ENCODE assay signal across 33 cellular contexts in genomic region chr7:80468931-80469714, GRCh38. TPM values are rescaled to one million over a fixed set of nuclear protein-coding genes. Genes with fewer than 3 reads are reported as not detected.
"Had no signal": no experiment of that assay in that cellular context is flagged by ENCODE, and none has a peak within 500 bp of the region (broad histone marks: within the 10 kb centered on the region; RNA-seq: fewer than 3 reads in every experiment).

No MANE protein-coding gene starts in this region.

- H3K27me3 Mint-ChIP-seq: activated B cell treated with CpG ODN at 0.5 μM for 24 hours; activated CD8-positive, alpha-beta memory T cell treated with anti-CD3 and anti-CD28 coated beads, Interleukin-2, amount 10 ng/mL, durations not matched to agents 7 days and 5 days; activated naive CD4-positive, alpha-beta T cell treated with anti-CD3 and anti-CD28 coated beads, Interleukin-2, amount 50 U/mL, for 24 hours; activated naive CD8-positive, alpha-beta T cell treated with anti-CD3 and anti-CD28 coated beads, Interleukin-2, amount 50 U/mL, for 24 hours; central memory CD8-positive, alpha-beta T cell; naive B cell; progenitor cell of endocrine pancreas; stimulated activated naive CD8-positive, alpha-beta T cell treated with anti-CD3 and anti-CD28 coated beads, Interleukin-15, Interleukin-2, amounts not matched to agents 100 ng/mL and 50 ng/mL, for 24 hours had no signal

- ATAC-seq: activated CD8-positive, alpha-beta memory T cell treated with anti-CD3 and anti-CD28 coated beads, Interleukin-2, amount 10 ng/mL, durations not matched to agents 7 days and 5 days; activated CD8-positive, alpha-beta T cell treated with anti-CD3 and anti-CD28 coated beads, Interleukin-2, amount 10 ng/mL, durations not matched to agents 7 days and 5 days; activated naive CD8-positive, alpha-beta T cell treated with anti-CD3 and anti-CD28 coated beads, Interleukin-2, amount 50 U/mL, for 24 hours; foreskin keratinocyte; heart left ventricle; right lobe of liver; stimulated activated effector memory CD8-positive, alpha-beta T cell treated with anti-CD3 and anti-CD28 coated beads, Interleukin-12 subunit alpha, Interleukin-12 subunit beta, amount 100 ng/mL, for 72 hours had no signal

- FAIRE-seq: bronchial epithelial cell, endometrium had no signal

- H3K27ac Mint-ChIP-seq: activated B cell treated with CpG ODN at 0.5 μM for 24 hours; activated CD8-positive, alpha-beta memory T cell treated with anti-CD3 and anti-CD28 coated beads, Interleukin-2, amount 10 ng/mL, durations not matched to agents 7 days and 5 days; activated CD8-positive, alpha-beta T cell treated with anti-CD3 and anti-CD28 coated beads, Interleukin-2, amount 10 ng/mL, durations not matched to agents 7 days and 5 days; activated naive CD4-positive, alpha-beta T cell treated with anti-CD3 and anti-CD28 coated beads, Interleukin-2, amount 50 U/mL, for 24 hours; activated naive CD8-positive, alpha-beta T cell treated with anti-CD3 and anti-CD28 coated beads, Interleukin-2, amount 50 U/mL, for 24 hours; activated T-helper 2 cell treated with anti-CD3 and anti-CD28 coated beads, Interferon-gamma antibody, Interleukin-2, Interleukin-4, amounts not matched to agents 10 μg/mL and 5 μg/mL and 100 μg/mL, durations not matched to agents 14 hours and 24 hours and 36 hours; immature natural killer cell; mesothelial cell of epicardium; naive B cell; progenitor cell of endocrine pancreas; stimulated activated effector memory CD8-positive, alpha-beta T cell treated with anti-CD3 and anti-CD28 coated beads, Interleukin-12 subunit alpha, Interleukin-12 subunit beta, amount 100 ng/mL, for 72 hours; stimulated activated naive CD8-positive, alpha-beta T cell treated with anti-CD3 and anti-CD28 coated beads, Interleukin-15, Interleukin-2, amounts not matched to agents 100 ng/mL and 50 ng/mL, for 24 hours had no signal

- H3K9me3 Mint-ChIP-seq: activated B cell treated with CpG ODN at 0.5 μM for 24 hours; activated naive CD4-positive, alpha-beta T cell treated with anti-CD3 and anti-CD28 coated beads, Interleukin-2, amount 50 U/mL, for 24 hours; activated naive CD8-positive, alpha-beta T cell treated with anti-CD3 and anti-CD28 coated beads, Interleukin-2, amount 50 U/mL, for 24 hours; activated T-helper 2 cell treated with anti-CD3 and anti-CD28 coated beads, Interferon-gamma antibody, Interleukin-2, Interleukin-4, amounts not matched to agents 10 μg/mL and 5 μg/mL and 100 μg/mL, durations not matched to agents 14 hours and 24 hours and 36 hours; mesothelial cell of epicardium; naive B cell; stimulated activated naive CD8-positive, alpha-beta T cell treated with anti-CD3 and anti-CD28 coated beads, Interleukin-15, Interleukin-2, amounts not matched to agents 100 ng/mL and 50 ng/mL, for 24 hours had no signal

- H3K36me3 Mint-ChIP-seq: activated CD8-positive, alpha-beta memory T cell treated with anti-CD3 and anti-CD28 coated beads, Interleukin-2, amount 10 ng/mL, durations not matched to agents 7 days and 5 days; activated naive CD4-positive, alpha-beta T cell treated with anti-CD3 and anti-CD28 coated beads, Interleukin-2, amount 50 U/mL, for 24 hours; immature natural killer cell; mesothelial cell of epicardium; naive B cell; stimulated activated effector memory CD8-positive, alpha-beta T cell treated with anti-CD3 and anti-CD28 coated beads, Interleukin-12 subunit alpha, Interleukin-12 subunit beta, amount 100 ng/mL, for 72 hours had no signal

- H3K4me3 ChIP-seq: esophagus squamous epithelium, heart left ventricle, ovary, right lobe of liver, thoracic aorta had no signal

- H3K4me1 Mint-ChIP-seq: activated B cell treated with CpG ODN at 0.5 μM for 24 hours; activated CD8-positive, alpha-beta memory T cell treated with anti-CD3 and anti-CD28 coated beads, Interleukin-2, amount 10 ng/mL, durations not matched to agents 7 days and 5 days; activated naive CD4-positive, alpha-beta T cell treated with anti-CD3 and anti-CD28 coated beads, Interleukin-2, amount 50 U/mL, for 24 hours; activated naive CD8-positive, alpha-beta T cell treated with anti-CD3 and anti-CD28 coated beads, Interleukin-2, amount 50 U/mL, for 24 hours; central memory CD8-positive, alpha-beta T cell; immature natural killer cell; naive B cell; stimulated activated effector memory CD8-positive, alpha-beta T cell treated with anti-CD3 and anti-CD28 coated beads, Interleukin-12 subunit alpha, Interleukin-12 subunit beta, amount 100 ng/mL, for 72 hours had no signal

- DNase-seq: activated B cell treated with CpG ODN at 0.5 μM for 24 hours; activated CD8-positive, alpha-beta memory T cell treated with anti-CD3 and anti-CD28 coated beads, Interleukin-2, amount 10 ng/mL, durations not matched to agents 7 days and 5 days; activated CD8-positive, alpha-beta T cell treated with anti-CD3 and anti-CD28 coated beads, Interleukin-2, amount 10 ng/mL, durations not matched to agents 7 days and 5 days; activated naive CD8-positive, alpha-beta T cell treated with anti-CD3 and anti-CD28 coated beads, Interleukin-2, amount 50 U/mL, for 24 hours; activated T-cell treated with anti-CD3 and anti-CD28 coated beads, Interleukin-2, amount 50 U/mL, for 48 hours; dermis blood vessel endothelial cell; effector CD4-positive, alpha-beta T cell; esophagus squamous epithelium; foreskin keratinocyte; heart left ventricle; hypothalamus; immature natural killer cell; naive B cell; ovary; right lobe of liver; stimulated activated CD4-positive, alpha-beta T cell treated with anti-CD3 and anti-CD28 coated beads, Interleukin-12 subunit alpha, Interleukin-12 subunit beta, amount 100 ng/mL, for 4 hours; stimulated activated CD4-positive, alpha-beta T cell treated with anti-CD3 and anti-CD28 coated beads, Interleukin-4, amount 100 ng/mL, for 24 hours; trophoblast cell had no signal

- H3K4me3 Mint-ChIP-seq: activated B cell treated with CpG ODN at 0.5 μM for 24 hours; activated CD8-positive, alpha-beta memory T cell treated with anti-CD3 and anti-CD28 coated beads, Interleukin-2, amount 10 ng/mL, durations not matched to agents 7 days and 5 days; activated CD8-positive, alpha-beta T cell treated with anti-CD3 and anti-CD28 coated beads, Interleukin-2, amount 10 ng/mL, durations not matched to agents 7 days and 5 days; activated naive CD4-positive, alpha-beta T cell treated with anti-CD3 and anti-CD28 coated beads, Interleukin-2, amount 50 U/mL, for 24 hours; activated naive CD8-positive, alpha-beta T cell treated with anti-CD3 and anti-CD28 coated beads, Interleukin-2, amount 50 U/mL, for 24 hours; central memory CD8-positive, alpha-beta T cell; immature natural killer cell; mesothelial cell of epicardium; naive B cell; stimulated activated effector memory CD8-positive, alpha-beta T cell treated with anti-CD3 and anti-CD28 coated beads, Interleukin-12 subunit alpha, Interleukin-12 subunit beta, amount 100 ng/mL, for 72 hours; stimulated activated naive CD8-positive, alpha-beta T cell treated with anti-CD3 and anti-CD28 coated beads, Interleukin-15, Interleukin-2, amounts not matched to agents 100 ng/mL and 50 ng/mL, for 24 hours had no signal

- H3K9me3 ChIP-seq: esophagus squamous epithelium, heart left ventricle, ovary, right lobe of liver, thoracic aorta had no signal

RNA-seq across cellular contexts. Expression of gene GNAT3, which starts 42.7 kb away (rescaled TPM):
- total RNA-seq: activated B cell treated with CpG ODN at 0.5 μM for 24 hours; activated CD8-positive, alpha-beta memory T cell treated with anti-CD3 and anti-CD28 coated beads, Interleukin-2, amount 10 ng/mL, durations not matched to agents 7 days and 5 days; activated CD8-positive, alpha-beta T cell treated with anti-CD3 and anti-CD28 coated beads, Interleukin-2, amount 10 ng/mL, durations not matched to agents 7 days and 5 days; activated T-helper 2 cell treated with anti-CD3 and anti-CD28 coated beads, Interferon-gamma antibody, Interleukin-2, Interleukin-4, amounts not matched to agents 10 μg/mL and 5 μg/mL and 100 μg/mL, durations not matched to agents 14 hours and 24 hours and 36 hours; bronchial epithelial cell; dermis blood vessel endothelial cell; esophagus squamous epithelium; foreskin keratinocyte; heart left ventricle; kidney epithelial cell; lower leg skin; mesothelial cell of epicardium; ovary; progenitor cell of endocrine pancreas; renal cortical epithelial cell; right lobe of liver; skeletal muscle tissue; subcutaneous adipose tissue; thoracic aorta had no signal
